ENCODE assay signal across 15 cellular contexts in the genomic region with DNA sequence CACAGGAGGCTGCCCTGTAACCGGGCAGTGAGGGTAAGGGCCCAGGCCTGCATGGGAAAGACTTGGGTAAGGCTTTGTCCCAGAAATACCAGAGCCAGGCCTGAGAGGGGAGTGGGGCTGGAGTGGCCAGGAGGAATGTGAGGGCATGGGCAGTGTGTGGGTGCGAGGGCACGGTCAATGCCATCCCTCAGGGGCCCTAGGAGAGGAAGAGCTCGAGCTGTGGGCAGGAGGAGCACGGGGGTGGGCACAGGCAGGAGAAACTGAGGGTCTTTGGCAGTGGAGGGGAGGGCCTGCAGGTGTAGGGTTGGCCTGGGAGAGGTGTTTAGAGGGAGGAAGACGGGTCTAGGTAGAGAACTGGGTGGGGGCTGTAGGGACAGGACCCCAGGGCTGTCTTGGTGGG.
"Had no signal": no experiment of that assay in that cellular context is flagged by ENCODE, and none has a peak within 500 bp of the region (broad histone marks: within the 10 kb centered on the region; RNA-seq: fewer than 3 reads in every experiment).

No MANE protein-coding gene starts in this region.

- H3K4me3 Mint-ChIP-seq: type B pancreatic cell had no signal

- H3K27me3 Mint-ChIP-seq: type B pancreatic cell had no signal

- DNase-seq: cortex of kidney; dorsolateral prefrontal cortex; effector CD8-positive, alpha-beta T cell; foreskin melanocyte; head of caudate nucleus; hippocampal formation; kidney glomerular epithelial cell; stimulated activated CD4-positive, alpha-beta T cell treated with anti-CD3 and anti-CD28 coated beads, Interleukin-4, amount 100 ng/mL, for 1 hour; stimulated activated CD8-positive, alpha-beta memory T cell treated with anti-CD3 and anti-CD28 coated beads, Interleukin-4, amount 100 ng/mL, for 48 hours; stimulated activated naive CD4-positive, alpha-beta T cell; thyroid gland had no signal

- H3K4me3 ChIP-seq: dorsolateral prefrontal cortex, suprapubic skin, thyroid gland had no signal

- H3K36me3 ChIP-seq: neutrophil, suprapubic skin, thyroid gland had no signal

- H3K9me3 ChIP-seq: neutrophil, suprapubic skin, thyroid gland had no signal

- H3K27ac Mint-ChIP-seq: type B pancreatic cell had no signal

- ATAC-seq: naive thymus-derived CD8-positive, alpha-beta T cell had no signal

- H3K4me1 ChIP-seq: suprapubic skin, thyroid gland had no signal

- H3K27me3 ChIP-seq: suprapubic skin, thyroid gland had no signal

- H3K36me3 Mint-ChIP-seq: type B pancreatic cell had no signal

- H3K27ac ChIP-seq: dorsolateral prefrontal cortex, neutrophil, suprapubic skin, thyroid gland had no signal
